1 cellular context compared by ENCODE assay signal in genomic region chr2:231056453-231057416, GRCh38.
TF ChIP-seq lines count a peak whose summit lies in the region.

Gene PSMD1, plus strand, starts transcription at chr2:231056867. Its CDS starts 159 bp downstream, at chr2:231057026.

TF ChIP-seq in HepG2, 621 proteins besides CTCF, POLR2A, EP300 and RAD21 (continued from another document and continues in another):
- TF ChIP-seq ZNF513 (CRISPR knock-in tag; conservative IDR thresholded peaks at IDR 0.05) (no peak), SIN3B (IDR thresholded peaks at IDR 0.05; ENCODE audit: low read length) (peak; percentile 66), HDAC1 (CRISPR knock-in tag; IDR thresholded peaks at IDR 0.05) (peak; percentile 94), XRCC5 (optimal IDR thresholded peaks at IDR 0.05; ENCODE audit: low read length) (peak; percentile 99), CCDC6 (CRISPR knock-in tag; IDR thresholded peaks at IDR 0.05) (peak; percentile 68), FOXA1 (IDR thresholded peaks at IDR 0.05) (no peak), FOXA1 (CRISPR knock-in tag; IDR thresholded peaks at IDR 0.05) (peak; percentile 45; the same call in 1 of the 2 replicates), ZNF609 (CRISPR knock-in tag; IDR thresholded peaks at IDR 0.05; ENCODE audit: borderline replicate concordance) (peak; percentile 37; the same call in 1 of the 2 replicates), SP5 (CRISPR knock-in tag; IDR thresholded peaks at IDR 0.05; ENCODE audit: borderline replicate concordance, low read depth) (peak; percentile 52; the same call in 1 of the 2 replicates), ZBTB33 (CRISPR knock-in tag; IDR thresholded peaks at IDR 0.05) (peak; percentile 76), SMC3 (IDR thresholded peaks at IDR 0.05; ENCODE audit: low read length) (peak; percentile 25), ZBTB46 (CRISPR knock-in tag; IDR thresholded peaks at IDR 0.05; ENCODE audit: borderline replicate concordance) (no peak), RFX1 (IDR thresholded peaks at IDR 0.05) (no peak), ZNF816 (CRISPR knock-in tag; IDR thresholded peaks at IDR 0.05; ENCODE audit: borderline replicate concordance) (0 out of 2 replicates have a peak, but pooled peaks have one; percentile 67), NFKBIZ (CRISPR knock-in tag; IDR thresholded peaks at IDR 0.05) (0 out of 2 replicates have a peak, but pooled peaks have one; percentile 1), PAXIP1 (CRISPR knock-in tag; conservative IDR thresholded peaks at IDR 0.05) (peak; percentile 61; the same call in 1 of the 2 replicates), ZNF224 (CRISPR knock-in tag; IDR thresholded peaks at IDR 0.05) (no peak), PHF21A (CRISPR knock-in tag; IDR thresholded peaks at IDR 0.05) (peak; percentile 65), PRDM4 (CRISPR knock-in tag; IDR thresholded peaks at IDR 0.05; ENCODE audit: borderline replicate concordance) (no peak), PHF8 (CRISPR knock-in tag; IDR thresholded peaks at IDR 0.05) (peak; percentile 95), ZNF142 (CRISPR knock-in tag; IDR thresholded peaks at IDR 0.05) (peak; percentile 48; the same call in 1 of the 2 replicates), THRA (CRISPR knock-in tag; IDR thresholded peaks at IDR 0.05; ENCODE audit: borderline replicate concordance) (0 out of 2 replicates have a peak, but pooled peaks have one; percentile 15), SMARCC2 (IDR thresholded peaks at IDR 0.05) (no peak), ZNF547 (CRISPR knock-in tag; IDR thresholded peaks at IDR 0.05) (peak; percentile 70; the same call in 1 of the 2 replicates), SP140L (CRISPR knock-in tag; IDR thresholded peaks at IDR 0.05; ENCODE audit: borderline replicate concordance) (0 out of 2 replicates have a peak, but pooled peaks have one; percentile 42), NFE2L2 (IDR thresholded peaks at IDR 0.05; ENCODE audit: low read length) (0 out of 2 replicates have a peak, but pooled peaks have one; percentile 15), GATAD2A (CRISPR knock-in tag; IDR thresholded peaks at IDR 0.05) (peak; percentile 80), ZNF383 (CRISPR knock-in tag; IDR thresholded peaks at IDR 0.05; ENCODE audit: borderline replicate concordance) (no peak), TOE1 (CRISPR knock-in tag; IDR thresholded peaks at IDR 0.05) (peak; percentile 12; the same call in 1 of the 2 replicates)
